ENCODE assay signal across 2 cellular contexts in the genomic region with DNA sequence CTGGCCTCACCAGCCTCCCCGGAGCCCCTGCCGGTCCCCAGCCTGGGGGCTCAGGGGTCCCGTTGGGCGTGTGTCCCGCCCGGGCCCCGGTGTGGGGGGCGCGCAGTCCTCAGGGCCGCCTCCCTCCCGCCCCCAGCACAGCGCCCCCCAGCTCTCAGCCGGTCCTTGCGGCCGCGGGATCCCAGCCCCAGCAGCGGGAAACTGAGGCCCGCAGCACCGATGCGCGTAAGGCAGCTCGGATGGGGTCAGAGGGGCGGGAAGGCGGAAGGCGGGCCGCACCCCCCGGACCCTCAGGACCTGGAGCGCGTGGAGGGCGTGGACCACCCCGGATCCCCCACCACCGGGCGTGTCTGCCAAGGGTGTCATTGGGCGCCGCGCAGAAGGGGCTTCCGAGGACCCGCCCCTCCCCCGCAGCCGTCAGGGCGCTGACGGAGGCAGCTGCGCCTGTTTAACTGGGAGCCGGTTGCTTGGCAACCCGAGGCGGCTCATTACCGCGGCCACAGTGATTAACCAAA.
TF ChIP-seq lines count a peak whose summit lies in the region.

No MANE protein-coding gene starts in this region.

TF ChIP-seq in A549, 52 proteins besides CTCF, POLR2A, EP300 and RAD21:
- TF ChIP-seq CBX2 (IDR thresholded peaks at IDR 0.05; ENCODE audit: borderline replicate concordance, low read depth) (no peak), CHD2 (IDR thresholded peaks at IDR 0.05; ENCODE audit: low read length, partially characterized antibody) (no peak), RFX5 (IDR thresholded peaks at IDR 0.05) (no peak), CEBPB (IDR thresholded peaks at IDR 0.05) (no peak), NFE2L2 (conservative IDR thresholded peaks at IDR 0.05; ENCODE audit: low read length) (no peak), BHLHE40 (IDR thresholded peaks at IDR 0.05; ENCODE audit: low read depth, low read length) (no peak), POLR2AphosphoS2 (conservative IDR thresholded peaks at IDR 0.05; ENCODE audit: low read length) (no peak), TFCP2L1 (CRISPR knock-in tag; IDR thresholded peaks at IDR 0.05) (no peak), ZC3H11A (IDR thresholded peaks at IDR 0.05) (no peak), HEYL (CRISPR knock-in tag; IDR thresholded peaks at IDR 0.05) (no peak)

TF ChIP-seq in H1, 55 proteins besides CTCF, POLR2A, EP300 and RAD21:
- peak; percentile 80 for TF ChIP-seq CREB1 (IDR thresholded peaks at IDR 0.05)
- no peak for TF ChIP-seq SP1 (IDR thresholded peaks at IDR 0.05; ENCODE audit: low read depth, low read length)
